Comparison of ENCODE assay signal across 9 cellular contexts in genomic region chr4:40205259-40206198, GRCh38. TPM values are rescaled to one million over a fixed set of nuclear protein-coding genes. Genes with fewer than 3 reads are reported as not detected.
A peak's percentile ranks its signal among the peaks of the same experiment; 100 is the strongest.
DNase-seq lines count a peak whose midpoint lies in the region; ATAC-seq and TF ChIP-seq lines count a peak whose summit lies in the region.
"Had no signal": no experiment of that assay in that cellular context is flagged by ENCODE, and none has a peak within 500 bp of the region (broad histone marks: within the 10 kb centered on the region; RNA-seq: fewer than 3 reads in every experiment).

No MANE protein-coding gene starts in this region.

- POLR2A ChIA-PET in HEK293T (lab: Yijun Ruan, JAX), result no interaction called here

- H3K27ac ChIP-seq in left ventricle myocardium inferior (replicated peaks), result no peak overlapping the region
- H3K27ac ChIP-seq in lung (ENCODE audit: low read depth in 1 of 2, low read length in 1 of 2), result peak overlapping the region in 1 of 2 donors; percentile 45

- CTCF ChIA-PET in HEK293T (lab: Yijun Ruan, JAX), result no interaction called here

- ATAC-seq in Right ventricle myocardium inferior (peak; percentile 28), HG03045 (IDR thresholded peaks at IDR 0.05; ENCODE audit: unreplicated experiment) (peak; percentile 45), lung (ENCODE audit: insufficient read depth, low FRiP score) (peak; percentile 61)

- peaks cover 16% of the 10 kb centered on the region for H3K27me3 ChIP-seq in left ventricle myocardium inferior (ENCODE audit: low read depth)
- H3K27me3 ChIP-seq in lung (ENCODE audit: control insufficient read depth, insufficient read depth), result no peaks in the 10 kb centered on the region

- H3K4me1 ChIP-seq in left ventricle myocardium inferior (no peaks in the 10 kb centered on the region), lung (ENCODE audit: control insufficient read depth in 2 of 2, insufficient read depth in 2 of 2, low read length in 2 of 2) (no peaks in the 10 kb centered on the region)

- H3K9me3 ChIP-seq in left ventricle myocardium inferior (replicated peaks) (no peaks in the 10 kb centered on the region), lung (ENCODE audit: control insufficient read depth in 2 of 2, insufficient read depth in 1 of 2, low read length in 1 of 2) (no peaks in the 10 kb centered on the region)

- intact Hi-C loops in Right ventricle myocardium inferior (cut with DNase I), result no loop called here
- intact Hi-C loops in left ventricle myocardium inferior (cut with micrococcal nuclease), result no loop called here

- TF ChIP-seq CTCF in left ventricle myocardium inferior (IDR thresholded peaks at IDR 0.05; ENCODE audit: borderline replicate concordance) (no peak), lung (IDR thresholded peaks at IDR 0.05; ENCODE audit: control extremely low read depth, extremely low read depth) (no peak)

- DNase-seq in Right ventricle myocardium inferior (ENCODE audit: missing footprints), result no peak
- no peak for DNase-seq in left ventricle myocardium inferior
- peak; percentile 90 for DNase-seq in SKM-1 (lab: John Stamatoyannopoulos, UW; ENCODE audit: unreplicated experiment)
- no peak for DNase-seq in lung (ENCODE audit: low spot score)
- no peak for DNase-seq in midbrain (lab: John Stamatoyannopoulos, UW)
- no peak for DNase-seq in HEK293T (ENCODE audit: extremely low spot score)
- DNase-seq in DMS 273 (lab: John Stamatoyannopoulos, UW; ENCODE audit: unreplicated experiment), result no peak

- no peak overlapping the region for H3K4me3 ChIP-seq in left ventricle myocardium inferior
- H3K4me3 ChIP-seq in lung, result no peak overlapping the region

- H3K36me3 ChIP-seq in left ventricle myocardium inferior, result no peaks in the 10 kb centered on the region
- H3K36me3 ChIP-seq in lung (ENCODE audit: control insufficient read depth in 2 of 2, insufficient read depth in 2 of 2, low read length in 2 of 2), result no peaks in the 10 kb centered on the region

- WGBS in lung, 2 donors, result 31 to 61% methylated on average over 6 of the region's 6 CpGs

TF ChIP-seq in HEK293T, 16 proteins besides CTCF, POLR2A, EP300 and RAD21:
- TF ChIP-seq PKNOX1 (IDR thresholded peaks at IDR 0.05) (no peak), FOXK2 (IDR thresholded peaks at IDR 0.05) (no peak), SP1 (IDR thresholded peaks at IDR 0.05) (no peak), LEF1 (IDR thresholded peaks at IDR 0.05; ENCODE audit: borderline replicate concordance) (no peak), HDGF (IDR thresholded peaks at IDR 0.05; ENCODE audit: borderline replicate concordance) (no peak), BHLHE40 (IDR thresholded peaks at IDR 0.05; ENCODE audit: borderline replicate concordance) (no peak), L3MBTL2 (conservative IDR thresholded peaks at IDR 0.05) (no peak), ELF4 (IDR thresholded peaks at IDR 0.05) (no peak), CTBP1 (IDR thresholded peaks at IDR 0.05; ENCODE audit: borderline replicate concordance) (no peak), ARNT (IDR thresholded peaks at IDR 0.05) (no peak), SUZ12 (IDR thresholded peaks at IDR 0.05) (no peak), FOXA1 (IDR thresholded peaks at IDR 0.05) (no peak), ZNF384 (IDR thresholded peaks at IDR 0.05) (no peak), NFRKB (IDR thresholded peaks at IDR 0.05) (no peak), FOXM1 (IDR thresholded peaks at IDR 0.05; ENCODE audit: borderline replicate concordance) (no peak), TARDBP (IDR thresholded peaks at IDR 0.05) (no peak)

RNA-seq across cellular contexts. Expression of gene RHOH, which starts 8.7 kb away (rescaled TPM):
- total RNA-seq in Right ventricle myocardium inferior (0.54 TPM), left ventricle myocardium inferior (0.41 TPM), lung (10 to 100 TPM in 1 of 2 donors, 1 to 10 TPM in 1; 8.3 to 12.9 TPM)
- polyA plus RNA-seq in lung, result 10 to 100 TPM in 1 of 2 donors, 1 to 10 TPM in 1; 1.2 to 35.8 TPM
- polyA plus RNA-seq: neural cell had no signal
